Comparison of ENCODE assay signal across 2 cellular contexts in genomic region chr5:172234031-172234430, GRCh38.
TF ChIP-seq lines count a peak whose summit lies in the region.

No MANE protein-coding gene starts in this region.

TF ChIP-seq in HepG2, 621 proteins besides CTCF, POLR2A, EP300 and RAD21:
- TF ChIP-seq CCAR2 (optimal IDR thresholded peaks at IDR 0.05; ENCODE audit: low read depth, low read length) (no peak), PITX1 (CRISPR knock-in tag; IDR thresholded peaks at IDR 0.05) (no peak), E2F2 (CRISPR knock-in tag; IDR thresholded peaks at IDR 0.05; ENCODE audit: borderline replicate concordance) (no peak), KDM5B (CRISPR knock-in tag; IDR thresholded peaks at IDR 0.05; ENCODE audit: borderline replicate concordance) (no peak), KLF11 (CRISPR knock-in tag; IDR thresholded peaks at IDR 0.05) (no peak), ZNF724P (CRISPR knock-in tag; IDR thresholded peaks at IDR 0.05; ENCODE audit: borderline replicate concordance) (no peak), ZNF670 (CRISPR knock-in tag; IDR thresholded peaks at IDR 0.05; ENCODE audit: borderline replicate concordance) (no peak), THAP8 (CRISPR knock-in tag; IDR thresholded peaks at IDR 0.05; ENCODE audit: borderline replicate concordance) (no peak), NFIB (CRISPR knock-in tag; IDR thresholded peaks at IDR 0.05; ENCODE audit: borderline replicate concordance) (no peak), ARNTL (CRISPR knock-in tag; IDR thresholded peaks at IDR 0.05) (no peak), FOXC1 (CRISPR knock-in tag; IDR thresholded peaks at IDR 0.05; ENCODE audit: borderline replicate concordance) (no peak), ETV6 (CRISPR knock-in tag; conservative IDR thresholded peaks at IDR 0.05) (no peak), ZNF678 (CRISPR knock-in tag; IDR thresholded peaks at IDR 0.05) (no peak), GABPA (IDR thresholded peaks at IDR 0.05; ENCODE audit: low read depth, low read length) (no peak), GABPA (CRISPR knock-in tag; IDR thresholded peaks at IDR 0.05; ENCODE audit: low read depth) (no peak), ZNF564 (CRISPR knock-in tag; IDR thresholded peaks at IDR 0.05) (no peak), KDM2A (CRISPR knock-in tag; IDR thresholded peaks at IDR 0.05; ENCODE audit: borderline replicate concordance, low read depth) (no peak), ZNF432 (CRISPR knock-in tag; IDR thresholded peaks at IDR 0.05; ENCODE audit: borderline replicate concordance) (no peak), ZNF354B (CRISPR knock-in tag; IDR thresholded peaks at IDR 0.05) (no peak), SMARCE1 (IDR thresholded peaks at IDR 0.05; ENCODE audit: borderline replicate concordance) (no peak)
TF ChIP-seq in HepG2: peak in this region for 0.

TF ChIP-seq in HEK293T, 16 proteins besides CTCF, POLR2A, EP300 and RAD21:
- TF ChIP-seq FOXA1 (IDR thresholded peaks at IDR 0.05) (no peak), FOXK2 (IDR thresholded peaks at IDR 0.05) (no peak), TARDBP (IDR thresholded peaks at IDR 0.05) (no peak), NFRKB (IDR thresholded peaks at IDR 0.05) (no peak), PKNOX1 (IDR thresholded peaks at IDR 0.05) (no peak), HDGF (IDR thresholded peaks at IDR 0.05; ENCODE audit: borderline replicate concordance) (no peak), L3MBTL2 (conservative IDR thresholded peaks at IDR 0.05) (no peak), ELF4 (IDR thresholded peaks at IDR 0.05) (no peak), SUZ12 (IDR thresholded peaks at IDR 0.05) (no peak), BHLHE40 (IDR thresholded peaks at IDR 0.05; ENCODE audit: borderline replicate concordance) (no peak)
